ENCODE assay signal across 1 cellular context in the genomic region with DNA sequence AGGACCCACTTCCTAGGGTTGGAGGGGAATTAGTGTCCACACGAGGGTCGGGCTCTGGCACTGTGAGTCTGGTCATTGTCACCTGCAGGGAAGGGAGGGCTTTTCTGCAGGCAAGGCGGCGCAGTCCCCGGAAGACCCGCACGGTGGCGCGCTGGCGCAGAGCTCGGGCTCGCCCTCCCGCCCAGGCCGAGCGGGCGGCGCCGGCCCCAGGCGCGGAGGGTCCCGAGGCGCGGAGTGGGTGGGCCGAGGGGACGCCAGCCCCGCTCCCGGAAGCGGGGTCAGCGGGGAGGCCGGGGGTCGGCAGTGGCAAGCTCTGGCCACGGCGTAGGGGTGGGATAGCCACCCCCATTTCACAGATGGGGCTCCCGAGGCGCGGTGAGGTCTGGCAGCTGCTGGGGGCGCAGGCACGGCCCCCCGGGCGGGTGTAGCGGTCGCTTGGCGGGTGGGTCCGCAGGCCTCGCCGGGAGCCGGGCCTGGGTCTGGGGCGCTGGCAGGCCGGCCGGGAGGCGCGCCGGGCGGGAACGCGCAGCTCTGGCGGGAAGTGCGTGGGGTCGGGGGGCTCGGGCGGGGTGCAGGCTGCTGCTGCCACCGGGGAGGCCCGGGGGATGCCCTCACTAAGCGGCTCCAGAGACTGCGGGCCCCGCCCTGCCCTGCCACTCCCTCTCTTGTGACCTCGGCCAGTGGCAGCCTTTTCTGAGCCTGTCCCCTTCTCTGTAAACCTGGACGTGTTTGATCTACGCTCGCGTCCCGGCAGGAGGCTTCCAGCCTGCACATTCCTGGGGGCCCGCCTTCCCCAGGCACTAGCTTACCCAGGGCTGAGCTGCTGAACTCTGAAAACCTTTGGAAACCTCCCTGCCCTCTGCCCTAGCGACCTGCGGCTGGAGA.
A peak's percentile ranks its signal among the peaks of the same experiment; 100 is the strongest.
TF ChIP-seq lines count a peak whose summit lies in the region.

No MANE protein-coding gene starts in this region.

TF ChIP-seq in K562, 482 proteins besides CTCF, POLR2A, EP300 and RAD21 (continued from another document):
- peak; percentile 55; the same call in 1 of the 2 replicates for TF ChIP-seq SMC3 (conservative IDR thresholded peaks at IDR 0.05; ENCODE audit: insufficient read depth, low read depth, low read length)
- TF ChIP-seq ZBTB7A (IDR thresholded peaks at IDR 0.05; ENCODE audit: borderline replicate concordance, control insufficient read depth, low read depth, low read length) = peak; percentile 63; the same call in 1 of the 2 replicates
- no peak for TF ChIP-seq KLF6 (CRISPR knock-in tag; IDR thresholded peaks at IDR 0.05; ENCODE audit: borderline replicate concordance)
- peak; percentile 77 for TF ChIP-seq RB1 (IDR thresholded peaks at IDR 0.05; ENCODE audit: low read depth)
- TF ChIP-seq CTBP1 (IDR thresholded peaks at IDR 0.05; ENCODE audit: borderline replicate concordance) = 0 out of 2 replicates have a peak, but pooled peaks have one; percentile 30
- TF ChIP-seq RBM25 (IDR thresholded peaks at IDR 0.05; ENCODE audit: low read depth, low read length, severe bottlenecking) = peak; percentile 37
- peak in 1 of 3 experiments; percentile 14 for TF ChIP-seq YY1 (IDR thresholded peaks at IDR 0.05; ENCODE audit: borderline replicate concordance in 1 of 3, control insufficient read depth in 1 of 3, extremely low read depth in 1 of 3, insufficient read depth in 3 of 3, insufficient read length in 1 of 3, insufficient replicate concordance in 2 of 3, low read depth in 1 of 3, low read length in 2 of 3)
- no peak for TF ChIP-seq ZHX1 (conservative IDR thresholded peaks at IDR 0.05; ENCODE audit: low read length)
